ENCODE assay signal across 8 cellular contexts in the genomic region with DNA sequence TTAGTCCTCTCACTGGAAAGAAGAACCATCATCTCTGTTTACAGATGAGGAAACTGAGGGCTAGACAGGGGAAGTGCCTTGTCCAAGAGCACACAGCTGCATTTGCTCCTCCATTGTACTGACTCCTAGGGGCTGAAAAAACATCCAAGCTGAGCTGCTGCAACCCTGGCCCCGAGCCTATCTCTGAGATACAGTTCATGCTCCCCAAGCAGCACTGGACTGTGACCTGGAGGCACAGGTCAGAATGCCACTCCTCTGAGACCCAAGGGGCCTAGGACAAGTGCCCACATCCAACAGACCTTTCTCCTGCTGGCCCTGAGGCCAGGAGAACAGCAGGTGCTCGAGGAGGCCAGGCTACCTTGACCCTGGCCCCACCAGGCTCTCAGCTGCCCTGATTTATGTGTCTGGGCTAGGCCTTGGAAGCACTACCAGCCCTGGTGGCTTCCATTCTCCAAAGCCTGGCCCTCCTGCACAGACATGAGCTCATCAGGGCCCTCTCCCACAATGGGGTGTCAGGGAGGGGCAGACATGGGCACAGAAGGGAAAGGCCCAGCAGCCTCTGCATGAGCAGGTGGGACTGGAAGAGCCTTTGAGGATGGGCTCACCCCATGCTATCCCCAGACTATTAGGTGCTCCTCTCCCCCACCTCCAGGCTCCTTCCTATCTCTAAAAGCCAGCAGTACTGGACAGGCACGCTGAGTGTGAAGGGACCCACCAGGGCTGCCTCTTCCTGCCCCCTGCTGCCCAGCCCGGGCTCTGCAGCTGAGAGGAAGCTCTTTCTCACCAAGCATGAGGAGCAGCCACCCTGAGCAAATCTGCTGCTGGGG. TPM values are rescaled to one million over a fixed set of nuclear protein-coding genes. Genes with fewer than 3 reads are reported as not detected.
A peak's percentile ranks its signal among the peaks of the same experiment; 100 is the strongest.
DNase-seq lines count a peak whose midpoint lies in the region; ATAC-seq and TF ChIP-seq lines count a peak whose summit lies in the region.

No MANE protein-coding gene starts in this region.

- H3K36me3 Mint-ChIP-seq in naive thymus-derived CD8-positive, alpha-beta T cell = no peaks in the 10 kb centered on the region

- TF ChIP-seq EP300 in upper lobe of left lung (IDR thresholded peaks at IDR 0.05) = no peak

- WGBS in upper lobe of left lung, 2 donors = 54 to 80% methylated on average over 1 to 4 of the region's 4 CpGs

- H3K27me3 ChIP-seq in upper lobe of left lung = peaks cover 0 to 3% (median 0%) of the 10 kb centered on the region in 4 donors

- ATAC-seq in GM18498 (IDR thresholded peaks at IDR 0.05; ENCODE audit: unreplicated experiment) (peak; percentile 52), upper lobe of left lung (ENCODE audit: low FRiP score in 2 of 2) (peak; percentile 45 to 79), GM18519 (IDR thresholded peaks at IDR 0.05; ENCODE audit: low FRiP score, unreplicated experiment) (no peak)
- peak; percentile 54 to 75 for ATAC-seq in naive thymus-derived CD8-positive, alpha-beta T cell

- H3K36me3 ChIP-seq in upper lobe of left lung = no peaks in the 10 kb centered on the region

- H3K4me1 Mint-ChIP-seq in naive thymus-derived CD8-positive, alpha-beta T cell = peaks cover 0 to 33% (median 13%) of the 10 kb centered on the region in 4 donors

- H3K27me3 Mint-ChIP-seq in naive thymus-derived CD8-positive, alpha-beta T cell = peaks cover 0 to 20% (median 3%) of the 10 kb centered on the region in 5 donors

- no peak overlapping the region for H3K4me3 ChIP-seq in AG10803 (ENCODE audit: low read length)
- no peak overlapping the region for H3K4me3 ChIP-seq in upper lobe of left lung

- POLR2A ChIA-PET in naive thymus-derived CD8-positive, alpha-beta T cell (lab: Charles Lee) = no interaction called here

- peak; percentile 86 for TF ChIP-seq CTCF in AG10803 (conservative IDR thresholded peaks at IDR 0.05; ENCODE audit: low read length)
- peak; percentile 44 to 65 (median 52) for TF ChIP-seq CTCF in upper lobe of left lung (IDR thresholded peaks at IDR 0.05)

- no peak overlapping the region for H3K4me3 Mint-ChIP-seq in naive thymus-derived CD8-positive, alpha-beta T cell

- no peaks in the 10 kb centered on the region for H3K9me3 Mint-ChIP-seq in naive thymus-derived CD8-positive, alpha-beta T cell

- no peak for TF ChIP-seq POLR2A in erythroblast (IDR thresholded peaks at IDR 0.05; ENCODE audit: low read length)
- TF ChIP-seq POLR2A in upper lobe of left lung (IDR thresholded peaks at IDR 0.05) = no peak

- H3K27ac Mint-ChIP-seq in naive thymus-derived CD8-positive, alpha-beta T cell = no peak overlapping the region

- no peaks in the 10 kb centered on the region for H3K9me3 ChIP-seq in upper lobe of left lung

- DNase-seq in AG10803 (ENCODE audit: low read depth) (peak; percentile 59), NCI-H748 treated with DMSO at 0.1 percent for 48 hours (lab: John Stamatoyannopoulos, UW) (peak; percentile 2), activated T-cell treated with anti-CD3 and anti-CD28 coated beads for 4 hours (peak; percentile 42), erythroblast (lab: John Stamatoyannopoulos, UW) (peak; percentile 53 to 61), upper lobe of left lung (peak; percentile 30 to 87)
- peak in 3 of 10 donors; percentile 20 to 36 (median 22) for DNase-seq in naive thymus-derived CD8-positive, alpha-beta T cell

- no peak overlapping the region for H3K27ac ChIP-seq in upper lobe of left lung

- H3K4me1 ChIP-seq in upper lobe of left lung = no peaks in the 10 kb centered on the region

RNA-seq across cellular contexts. Expression of gene ADGRB2, which starts 18.9 kb away (rescaled TPM):
- total RNA-seq in naive thymus-derived CD8-positive, alpha-beta T cell = under 1 TPM in 1 of 2 experiments, not detected in 1; 0.18 TPM
- polyA plus RNA-seq in naive thymus-derived CD8-positive, alpha-beta T cell = under 1 TPM in 2 of 3 donors, not detected in 1; 0.05 to 0.10 TPM
- total RNA-seq in upper lobe of left lung = 1 to 10 TPM in 5 of 6 donors, under 1 TPM in 1; 0.34 to 1.9 (median 1.1) TPM

RNA-seq across cellular contexts. Expression of gene COL16A1, which starts 41.5 kb away (rescaled TPM):
- not detected for total RNA-seq in naive thymus-derived CD8-positive, alpha-beta T cell
- polyA plus RNA-seq in naive thymus-derived CD8-positive, alpha-beta T cell = under 1 TPM in 1 of 3 donors, not detected in 2; 0.20 TPM
- 100 to 1,000 TPM in 1 of 6 donors, 10 to 100 TPM in 5; 15.2 to 103 (median 40.7) TPM for total RNA-seq in upper lobe of left lung

Comparison
In these comparisons a context has a peak if more than half of its experiments do, and no peak if none do; other contexts are left out.
1. RNA of gene COL16A1, which starts 41.5 kb away (total RNA-seq): 15.2 to 103 TPM in upper lobe of left lung; not detected in naive thymus-derived CD8-positive, alpha-beta T cell; every median in the first group is over 10 times any median in the second.